In genomic region chr2:109065335-109065734, GRCh38 we compare ENCODE assay signal across 21 cellular contexts.
DNase-seq lines count a peak whose midpoint lies in the region; ATAC-seq and TF ChIP-seq lines count a peak whose summit lies in the region.
"Had no signal": no experiment of that assay in that cellular context is flagged by ENCODE, and none has a peak within 500 bp of the region (broad histone marks: within the 10 kb centered on the region; RNA-seq: fewer than 3 reads in every experiment).

No MANE protein-coding gene starts in this region.

- no peak overlapping the region for H3K9ac ChIP-seq in Karpas-422 (ENCODE audit: low read length)

- no peak overlapping the region for H2AFZ ChIP-seq in Karpas-422 (ENCODE audit: low read length)

- DNase-seq in Karpas-422 = peak; percentile 1
- peak; percentile 83 for DNase-seq in esophagus muscularis mucosa (ENCODE audit: extremely low spot score)
- no peak for DNase-seq in left lung
- DNase-seq in sciatic nerve (ENCODE audit: low spot score) = no peak
- DNase-seq in effector memory CD8-positive, alpha-beta T cell = no peak
- DNase-seq in hepatic stellate cell (ENCODE audit: low spot score) = no peak
- DNase-seq in NCI-H1092 (lab: John Stamatoyannopoulos, UW) = no peak
- DNase-seq: activated CD4-positive, alpha-beta T cell treated with anti-CD3 and anti-CD28 coated beads, Interleukin-2, amount 10 ng/mL, durations not matched to agents 24 days and 14 days; H9; IMR-90; mammary epithelial cell; NCI-H1105; NCI-H2081; NCI-H226; stimulated activated naive CD8-positive, alpha-beta T cell treated with anti-CD3 and anti-CD28 coated beads, Interleukin-15, Interleukin-2, amounts not matched to agents 100 U/mL and 50 U/mL, for 24 hours; tibial artery had no signal

- no peak for TF ChIP-seq POLR2A in esophagus muscularis mucosa (IDR thresholded peaks at IDR 0.05; ENCODE audit: low read depth)

- no peaks in the 10 kb centered on the region for H3K36me3 Mint-ChIP-seq in effector memory CD8-positive, alpha-beta T cell (ENCODE audit: insufficient read depth)
- H3K36me3 Mint-ChIP-seq: activated naive CD8-positive, alpha-beta T cell; CD14-positive monocyte had no signal

- H3K9me3 ChIP-seq in Karpas-422 (ENCODE audit: low read length) (no peaks in the 10 kb centered on the region), esophagus muscularis mucosa (no peaks in the 10 kb centered on the region), left lung (no peaks in the 10 kb centered on the region)
- H3K9me3 ChIP-seq: ascending aorta, tibial artery had no signal

- intact Hi-C loops in esophagus muscularis mucosa (cut with DNase I) = no loop called here
- intact Hi-C loops in left lung (cut with DNase I) = no loop called here
- intact Hi-C loops in sciatic nerve (cut with DNase I) = no loop called here

- H3K27me3 ChIP-seq in Karpas-422 (ENCODE audit: low read length) = no peaks in the 10 kb centered on the region
- peaks cover 0 to 6% (median 0%) of the 10 kb centered on the region in 4 donors for H3K27me3 ChIP-seq in esophagus muscularis mucosa
- peaks cover 0 to 4% of the 10 kb centered on the region in 2 donors for H3K27me3 ChIP-seq in left lung
- H3K27me3 ChIP-seq: ascending aorta had no signal

- H3K9me2 ChIP-seq in Karpas-422 (replicated peaks; ENCODE audit: insufficient read depth, low read length) = no peaks in the 10 kb centered on the region

- no peaks in the 10 kb centered on the region for H4K20me1 ChIP-seq in Karpas-422 (ENCODE audit: insufficient read depth, low read depth, low read length)

- H3K4me1 Mint-ChIP-seq in effector memory CD8-positive, alpha-beta T cell (ENCODE audit: low read depth in 2 of 2) = no peaks in the 10 kb centered on the region
- H3K4me1 Mint-ChIP-seq: CD14-positive monocyte; central memory CD8-positive, alpha-beta T cell had no signal

- H3K9me3 Mint-ChIP-seq in effector memory CD8-positive, alpha-beta T cell = no peaks in the 10 kb centered on the region
- H3K9me3 Mint-ChIP-seq: activated CD4-positive, alpha-beta T cell treated with anti-CD3 and anti-CD28 coated beads, Interleukin-2, amount 10 ng/mL, durations not matched to agents 24 days and 14 days; central memory CD8-positive, alpha-beta T cell; H9 had no signal

- H3K4me1 ChIP-seq in Karpas-422 (ENCODE audit: low read length) = no peaks in the 10 kb centered on the region
- peaks cover 0 to 24% (median 19%) of the 10 kb centered on the region in 4 donors for H3K4me1 ChIP-seq in esophagus muscularis mucosa
- no peaks in the 10 kb centered on the region for H3K4me1 ChIP-seq in left lung
- H3K4me1 ChIP-seq: ascending aorta had no signal

- H3K27ac ChIP-seq in Karpas-422 (ENCODE audit: low read length) = no peak overlapping the region
- H3K27ac ChIP-seq in esophagus muscularis mucosa (replicated peaks in 1 of 4) = no peak overlapping the region
- H3K27ac ChIP-seq in left lung = no peak overlapping the region
- H3K27ac ChIP-seq: ascending aorta, tibial artery, VCaP had no signal

- H3K27ac Mint-ChIP-seq in effector memory CD8-positive, alpha-beta T cell = no peak overlapping the region
- H3K27ac Mint-ChIP-seq: activated CD4-positive, alpha-beta T cell treated with anti-CD3 and anti-CD28 coated beads, Interleukin-2, amount 10 ng/mL, durations not matched to agents 24 days and 14 days; activated naive CD8-positive, alpha-beta T cell; CD14-positive monocyte; H9 had no signal

- H3K4me3 Mint-ChIP-seq in effector memory CD8-positive, alpha-beta T cell = no peak overlapping the region
- H3K4me3 Mint-ChIP-seq: activated CD4-positive, alpha-beta T cell treated with anti-CD3 and anti-CD28 coated beads, Interleukin-2, amount 10 ng/mL, durations not matched to agents 24 days and 14 days; activated naive CD8-positive, alpha-beta T cell; CD14-positive monocyte; central memory CD8-positive, alpha-beta T cell; H9 had no signal

- no peaks in the 10 kb centered on the region for H3K36me3 ChIP-seq in Karpas-422 (ENCODE audit: insufficient read depth, low read length)
- H3K36me3 ChIP-seq in esophagus muscularis mucosa = no peaks in the 10 kb centered on the region
- H3K36me3 ChIP-seq in left lung = no peaks in the 10 kb centered on the region
- H3K36me3 ChIP-seq: ascending aorta, tibial artery had no signal

- 46% methylated on average over 9 of the region's 9 CpGs for WGBS in esophagus muscularis mucosa

- ATAC-seq in left lung (peak; percentile 76), sciatic nerve (peak; percentile 38)
- ATAC-seq in effector memory CD8-positive, alpha-beta T cell (replicated peaks) = no peak
- ATAC-seq: stimulated activated naive CD8-positive, alpha-beta T cell treated with anti-CD3 and anti-CD28 coated beads, Interleukin-15, Interleukin-2, amounts not matched to agents 100 U/mL and 50 U/mL, for 24 hours had no signal

- peaks cover 17 to 41% of the 10 kb centered on the region in 2 donors for H3K27me3 Mint-ChIP-seq in effector memory CD8-positive, alpha-beta T cell
- H3K27me3 Mint-ChIP-seq: activated CD4-positive, alpha-beta T cell treated with anti-CD3 and anti-CD28 coated beads, Interleukin-2, amount 10 ng/mL, durations not matched to agents 24 days and 14 days; activated naive CD8-positive, alpha-beta T cell had no signal

- H3K4me2 ChIP-seq in Karpas-422 (ENCODE audit: low read depth, low read length, poor library complexity, severe bottlenecking) = no peak overlapping the region

- no peak for TF ChIP-seq EP300 in esophagus muscularis mucosa (IDR thresholded peaks at IDR 0.05)

- no peak for TF ChIP-seq CTCF in esophagus muscularis mucosa (IDR thresholded peaks at IDR 0.05)
- TF ChIP-seq CTCF in left lung (IDR thresholded peaks at IDR 0.05) = no peak

- H3K79me2 ChIP-seq in Karpas-422 (ENCODE audit: low read length) = no peaks in the 10 kb centered on the region

- H3K4me3 ChIP-seq in Karpas-422 (ENCODE audit: low read length) (no peak overlapping the region), esophagus muscularis mucosa (no peak overlapping the region), left lung (no peak overlapping the region)
- H3K4me3 ChIP-seq: ascending aorta, tibial artery had no signal

Comparison
In these comparisons a context has a peak if more than half of its experiments do, and no peak if none do; other contexts are left out.
1. DNase-seq: peak in Karpas-422 (single experiment) and esophagus muscularis mucosa (single experiment); none in left lung (0 of 2), sciatic nerve (single experiment), effector memory CD8-positive, alpha-beta T cell (0 of 3), hepatic stellate cell (single experiment) and NCI-H1092 (single experiment).